8 cellular contexts compared by ENCODE assay signal in genomic region chr1:59020151-59020997, GRCh38.
DNase-seq lines count a peak whose midpoint lies in the region; ATAC-seq and TF ChIP-seq lines count a peak whose summit lies in the region.

No MANE protein-coding gene starts in this region.

- H3K79me1 ChIP-seq in mesendoderm (ENCODE audit: low read length): no peaks in the 10 kb centered on the region

- H2BK120ac ChIP-seq in mesendoderm (ENCODE audit: low read depth, low read length): no peak overlapping the region

- no peaks in the 10 kb centered on the region for H3K79me2 ChIP-seq in mesendoderm (ENCODE audit: control insufficient read depth, insufficient read depth, low read length)

- H3K27ac Mint-ChIP-seq in osteocyte (ENCODE audit: unreplicated experiment): peak overlapping the region; percentile 83

- no peaks in the 10 kb centered on the region for H3K9me3 ChIP-seq in esophagus (ENCODE audit: control insufficient read depth in 2 of 2, insufficient read depth in 1 of 2, low read depth in 1 of 2, low read length in 1 of 2)

- H3K4me1 Mint-ChIP-seq in osteocyte (ENCODE audit: unreplicated experiment): peaks cover 32% of the 10 kb centered on the region

- no peak overlapping the region for H3K23ac ChIP-seq in mesendoderm (ENCODE audit: low read length)

- H2BK15ac ChIP-seq in mesendoderm (replicated peaks; ENCODE audit: low read depth): no peak overlapping the region

- TF ChIP-seq CTCF in NB4 (IDR thresholded peaks at IDR 0.05; ENCODE audit: low read depth, low read length): no peak
- TF ChIP-seq CTCF in osteocyte (IDR thresholded peaks at IDR 0.05): no peak

- H3K27ac ChIP-seq in esophagus (ENCODE audit: low read depth in 2 of 2, low read length in 1 of 2) (peak overlapping the region; percentile 57 to 80), mesendoderm (ENCODE audit: low read depth, low read length) (no peak overlapping the region)

- H4K5ac ChIP-seq in mesendoderm (ENCODE audit: low read length): no peak overlapping the region

- no peak overlapping the region for H3K9ac ChIP-seq in mesendoderm (ENCODE audit: low read length)

- H3K36me3 ChIP-seq in esophagus (ENCODE audit: control insufficient read depth in 2 of 2, insufficient read depth in 2 of 2, low read length in 1 of 2): no peaks in the 10 kb centered on the region
- no peaks in the 10 kb centered on the region for H3K36me3 ChIP-seq in mesendoderm (ENCODE audit: control insufficient read depth, insufficient read depth, low read length)

- H3K4ac ChIP-seq in mesendoderm (ENCODE audit: low read depth, low read length): no peak overlapping the region

- no peak overlapping the region for H2AK5ac ChIP-seq in mesendoderm (ENCODE audit: low read length)

- peak; percentile 85 for DNase-seq in NB4 (ENCODE audit: low read depth)
- peak; percentile 74 for DNase-seq in activated CD8-positive, alpha-beta memory T cell treated with anti-CD3 and anti-CD28 coated beads for 24 hours
- no peak for DNase-seq in osteocyte (ENCODE audit: extremely low spot score, unreplicated experiment)
- DNase-seq in mesendoderm: no peak
- no peak for DNase-seq in iPS-NIHi11 (ENCODE audit: low spot score)

- no peaks in the 10 kb centered on the region for H3K27me3 Mint-ChIP-seq in osteocyte (ENCODE audit: unreplicated experiment)

- no peak for TF ChIP-seq POLR2A in NB4 (IDR thresholded peaks at IDR 0.05; ENCODE audit: extremely low read depth, insufficient read length)

- H3K27me3 ChIP-seq in esophagus (ENCODE audit: control insufficient read depth in 1 of 2, insufficient read depth in 2 of 2, low read length in 2 of 2) (no peaks in the 10 kb centered on the region), mesendoderm (ENCODE audit: insufficient read depth, low read length, poor library complexity) (no peaks in the 10 kb centered on the region)

- H3K56ac ChIP-seq in mesendoderm (ENCODE audit: low read length): no peak overlapping the region

- no peak overlapping the region for H4K8ac ChIP-seq in mesendoderm (ENCODE audit: low read depth, low read length)

- no peak overlapping the region for H2BK5ac ChIP-seq in mesendoderm (ENCODE audit: low read length)

- H3K4me2 ChIP-seq in mesendoderm (ENCODE audit: low read length): no peak overlapping the region

- H3K36me3 Mint-ChIP-seq in osteocyte (ENCODE audit: unreplicated experiment): no peaks in the 10 kb centered on the region

- H3K4me3 ChIP-seq in NB4 (ENCODE audit: low read depth, low read length): peak overlapping the region; percentile 2
- H3K4me3 ChIP-seq in esophagus (ENCODE audit: low read depth in 1 of 2, low read length in 2 of 2): no peak overlapping the region
- no peak overlapping the region for H3K4me3 ChIP-seq in mesendoderm (ENCODE audit: low read length)

- ATAC-seq in GM18498 (IDR thresholded peaks at IDR 0.05; ENCODE audit: unreplicated experiment) (peak; percentile 94), HG02588 (IDR thresholded peaks at IDR 0.05; ENCODE audit: unreplicated experiment) (peak; percentile 84)

- H3K18ac ChIP-seq in mesendoderm (ENCODE audit: low read length): no peak overlapping the region

- peak overlapping the region; percentile 12 for H3K4me3 Mint-ChIP-seq in osteocyte (ENCODE audit: unreplicated experiment)

- peaks cover 6% of the 10 kb centered on the region for H3K9me3 Mint-ChIP-seq in osteocyte (ENCODE audit: unreplicated experiment)

- WGBS in esophagus, 2 donors: 39 to 43% methylated on average over 2 of the region's 2 CpGs
- WGBS in mesendoderm (ENCODE audit: extremely low coverage, insufficient coverage, low lambda C conversion rate): no CpG with 5 or more reads among the region's 2 CpGs

- H3K4me1 ChIP-seq in esophagus (ENCODE audit: control insufficient read depth in 2 of 2, insufficient read depth in 2 of 2, low read length in 1 of 2) (peaks cover 2 to 6% of the 10 kb centered on the region in 2 donors), mesendoderm (ENCODE audit: control insufficient read depth, low read depth, low read length) (peaks cover 3% of the 10 kb centered on the region)

Comparison
In these comparisons a context has a peak if more than half of its experiments do, and no peak if none do; other contexts are left out.
1. DNase-seq: peak in NB4 (single experiment) and activated CD8-positive, alpha-beta memory T cell treated with anti-CD3 and anti-CD28 coated beads for 24 hours (single experiment); none in osteocyte (single experiment), mesendoderm (single experiment) and iPS-NIHi11 (single experiment).